ENCODE assay signal across 10 cellular contexts in genomic region chr3:21942328-21942727, GRCh38.
A peak's percentile ranks its signal among the peaks of the same experiment; 100 is the strongest.
DNase-seq lines count a peak whose midpoint lies in the region; ATAC-seq and TF ChIP-seq lines count a peak whose summit lies in the region.
"Had no signal": no experiment of that assay in that cellular context is flagged by ENCODE, and none has a peak within 500 bp of the region (broad histone marks: within the 10 kb centered on the region; RNA-seq: fewer than 3 reads in every experiment).

No MANE protein-coding gene starts in this region.

- no peaks in the 10 kb centered on the region for H3K27me3 ChIP-seq in GM23248 (replicated peaks; ENCODE audit: insufficient read depth)

- ATAC-seq in HG03108 (IDR thresholded peaks at IDR 0.05; ENCODE audit: unreplicated experiment), result no peak

- no peak overlapping the region for H3K9ac ChIP-seq in GM23248

- H3K27ac Mint-ChIP-seq in activated CD4-positive, alpha-beta memory T cell treated with anti-CD3 and anti-CD28 coated beads, Interleukin-2, amount 10 ng/mL, durations not matched to agents 7 days and 5 days, result no peak overlapping the region
- H3K27ac Mint-ChIP-seq: T-helper 1 cell treated with Interleukin-12 subunit alpha and Interleukin-12 subunit beta and Interleukin-4 antibody, amounts not matched to agents 30 μg/mL and 1 μg/mL, for 36 hours had no signal

- H3K27me3 Mint-ChIP-seq in activated CD4-positive, alpha-beta memory T cell treated with anti-CD3 and anti-CD28 coated beads, Interleukin-2, amount 10 ng/mL, durations not matched to agents 7 days and 5 days, result no peaks in the 10 kb centered on the region

- no peaks in the 10 kb centered on the region for H3K9me3 ChIP-seq in GM23248 (ENCODE audit: low read depth)

- peaks cover 15% of the 10 kb centered on the region for H3K4me1 ChIP-seq in GM23248 (ENCODE audit: insufficient read depth)

- H3K4me3 ChIP-seq in GM23248 (no peak overlapping the region), cardiac fibroblast (replicated peaks in 1 of 2; ENCODE audit: low read depth in 2 of 2, low read length in 2 of 2) (no peak overlapping the region)

- CTCF ChIA-PET in activated CD4-positive, alpha-beta memory T cell treated with anti-CD3 and anti-CD28 coated beads, Interleukin-2, amount 10 ng/mL, durations not matched to agents 7 days and 5 days (lab: Charles Lee), result no interaction called here

- in situ Hi-C loops in GM23248 (cut with MboI), result no loop called here

- no peak for TF ChIP-seq CTCF in cardiac fibroblast (IDR thresholded peaks at IDR 0.05; ENCODE audit: low read depth, low read length)

- no peaks in the 10 kb centered on the region for H4K20me1 ChIP-seq in GM23248 (ENCODE audit: insufficient read depth)

- H3K36me3 ChIP-seq in GM23248 (ENCODE audit: low read depth), result no peaks in the 10 kb centered on the region

- peaks cover 7% of the 10 kb centered on the region for H3F3A ChIP-seq in GM23248 (ENCODE audit: insufficient read depth)

- DNase-seq in GM23248 (peak; percentile 93), NCI-H1930 (lab: John Stamatoyannopoulos, UW) (peak; percentile 47 to 80), cardiac fibroblast (ENCODE audit: low read depth in 2 of 2) (peak; percentile 43 to 90), retina (peak; percentile 79), globus pallidus (ENCODE audit: low spot score) (no peak)
- no peak for DNase-seq in activated CD4-positive, alpha-beta memory T cell treated with anti-CD3 and anti-CD28 coated beads, Interleukin-2, amount 10 ng/mL, durations not matched to agents 7 days and 5 days
- DNase-seq: stimulated activated CD4-positive, alpha-beta T cell treated with anti-CD3 and anti-CD28 coated beads, Interleukin-4, amount 100 ng/mL, for 24 hours had no signal

- no peak overlapping the region for H2AFZ ChIP-seq in GM23248

- peaks cover 2% of the 10 kb centered on the region for H3K9me3 Mint-ChIP-seq in activated CD4-positive, alpha-beta memory T cell treated with anti-CD3 and anti-CD28 coated beads, Interleukin-2, amount 10 ng/mL, durations not matched to agents 7 days and 5 days
- H3K9me3 Mint-ChIP-seq: neural crest cell had no signal

- WGBS in GM23248 (ENCODE audit: low coverage in 1 of 2, low lambda C conversion rate in 2 of 2, missing lambda C conversion rate in 2 of 2), 2 experiments, result 1% methylated on average over 6 of the region's 6 CpGs

- H3K27ac ChIP-seq in GM23248, result peak overlapping the region; percentile 42

- POLR2A ChIA-PET in activated CD4-positive, alpha-beta memory T cell treated with anti-CD3 and anti-CD28 coated beads, Interleukin-2, amount 10 ng/mL, durations not matched to agents 7 days and 5 days (lab: Charles Lee), result no interaction called here

- no peaks in the 10 kb centered on the region for H3K4me1 Mint-ChIP-seq in activated CD4-positive, alpha-beta memory T cell treated with anti-CD3 and anti-CD28 coated beads, Interleukin-2, amount 10 ng/mL, durations not matched to agents 7 days and 5 days

- no peak overlapping the region for H3K4me3 Mint-ChIP-seq in activated CD4-positive, alpha-beta memory T cell treated with anti-CD3 and anti-CD28 coated beads, Interleukin-2, amount 10 ng/mL, durations not matched to agents 7 days and 5 days
- H3K4me3 Mint-ChIP-seq: neural crest cell; T-helper 1 cell treated with Interleukin-12 subunit alpha and Interleukin-12 subunit beta and Interleukin-4 antibody, amounts not matched to agents 30 μg/mL and 1 μg/mL, for 36 hours had no signal

- no peaks in the 10 kb centered on the region for H3K36me3 Mint-ChIP-seq in activated CD4-positive, alpha-beta memory T cell treated with anti-CD3 and anti-CD28 coated beads, Interleukin-2, amount 10 ng/mL, durations not matched to agents 7 days and 5 days (ENCODE audit: low read depth)

- H3K4me2 ChIP-seq in GM23248 (ENCODE audit: unreplicated experiment), result peak overlapping the region; percentile 53

- no peaks in the 10 kb centered on the region for H3K9me2 ChIP-seq in GM23248 (ENCODE audit: insufficient read depth)

- H3K79me2 ChIP-seq in GM23248 (ENCODE audit: insufficient read depth), result no peaks in the 10 kb centered on the region

Comparison
In these comparisons a context has a peak if more than half of its experiments do, and no peak if none do; other contexts are left out.
1. DNase-seq: peak in GM23248 (single experiment), NCI-H1930 (2 of 2), cardiac fibroblast (2 of 2) and retina (single experiment); none in globus pallidus (single experiment) and activated CD4-positive, alpha-beta memory T cell treated with anti-CD3 and anti-CD28 coated beads, Interleukin-2, amount 10 ng/mL, durations not matched to agents 7 days and 5 days (single experiment).